7 cellular contexts compared by ENCODE assay signal in genomic region chr16:75491876-75492275, GRCh38. TPM values are rescaled to one million over a fixed set of nuclear protein-coding genes. Genes with fewer than 3 reads are reported as not detected.
DNase-seq lines count a peak whose midpoint lies in the region; ATAC-seq lines count a peak whose summit lies in the region.
"Had no signal": no experiment of that assay in that cellular context is flagged by ENCODE, and none has a peak within 500 bp of the region (broad histone marks: within the 10 kb centered on the region; RNA-seq: fewer than 3 reads in every experiment).

No MANE protein-coding gene starts in this region.

- DNase-seq in DMS153 treated with DMSO at 0.1 percent for 48 hours (lab: John Stamatoyannopoulos, UW; ENCODE audit: unreplicated experiment) (peak; percentile 38), NCI-H1694 (lab: John Stamatoyannopoulos, UW) (peak; percentile 13)
- DNase-seq in stimulated activated CD4-positive, alpha-beta T cell treated with anti-CD3 and anti-CD28 coated beads, Interleukin-4, amount 100 ng/mL, for 24 hours, result no peak

- ATAC-seq in esophagus mucosa, result peak; percentile 41
- ATAC-seq in HG02610 (IDR thresholded peaks at IDR 0.05; ENCODE audit: unreplicated experiment), result no peak
- no peak for ATAC-seq in GM19455 (IDR thresholded peaks at IDR 0.05; ENCODE audit: unreplicated experiment)

RNA-seq across cellular contexts. Expression of gene CHST6, which starts 3.4 kb away (rescaled TPM):
- total RNA-seq in esophagus mucosa, result 4.6 TPM
- total RNA-seq: mononuclear cell had no signal

RNA-seq across cellular contexts. Expression of gene TMEM170A, which starts 27.4 kb away (rescaled TPM):
- 11.1 TPM for total RNA-seq in esophagus mucosa

RNA-seq across cellular contexts. Expression of gene CHST5, which starts 44.0 kb away (rescaled TPM):
- not detected for total RNA-seq in esophagus mucosa

RNA-seq across cellular contexts. Expression of gene CFDP1, which starts 58.6 kb away (rescaled TPM):
- 33.5 TPM for total RNA-seq in esophagus mucosa
